Comparison of ENCODE assay signal across 10 cellular contexts in genomic region chr19:5817218-5817617, GRCh38. TPM values are rescaled to one million over a fixed set of nuclear protein-coding genes. Genes with fewer than 3 reads are reported as not detected.
"Had no signal": no experiment of that assay in that cellular context is flagged by ENCODE, and none has a peak within 500 bp of the region (broad histone marks: within the 10 kb centered on the region; RNA-seq: fewer than 3 reads in every experiment).

No MANE protein-coding gene starts in this region.

- H3K4me1 ChIP-seq: HAP-1 had no signal

- H2AFZ ChIP-seq: GM23338 had no signal

- H3K4me1 Mint-ChIP-seq: GM23338 had no signal

- FAIRE-seq: HepG2 had no signal

- H3K4me3 ChIP-seq: GM23338, HAP-1 had no signal

- DNase-seq: H7, KG1 had no signal

- H3K27ac Mint-ChIP-seq: GM23338, IgD-negative memory B cell had no signal

- H3K9me3 Mint-ChIP-seq: GM23338 had no signal

- H3K36me3 ChIP-seq: HAP-1 had no signal

- H3K9me3 ChIP-seq: HAP-1 had no signal

- H3K27ac ChIP-seq: HL-60 had no signal

- H3K4me3 Mint-ChIP-seq: GM23338 had no signal

- ATAC-seq: GM23338, HCT116, HepG2 had no signal

- H3K36me3 Mint-ChIP-seq: IgD-negative memory B cell had no signal

- H3K4me2 ChIP-seq: GM23338 had no signal

RNA-seq across cellular contexts. Expression of gene NRTN, which starts 12.4 kb away (rescaled TPM):
- polyA plus RNA-seq: IgD-negative memory B cell had no signal

RNA-seq across cellular contexts. Expression of gene FUT6, which starts 22.3 kb away (rescaled TPM):
- total RNA-seq: GM23338, H4, H7, HT1080 had no signal
- polyA plus RNA-seq: GM23338 had no signal

RNA-seq across cellular contexts. Expression of gene PRR22, which starts 32.7 kb away (rescaled TPM):
- polyA plus RNA-seq: IgD-negative memory B cell had no signal

RNA-seq across cellular contexts. Expression of gene FUT3, which starts 34.0 kb away (rescaled TPM):
- total RNA-seq: GM23338, H4, H7, HT1080 had no signal
- polyA plus RNA-seq: IgD-negative memory B cell had no signal
